ENCODE assay signal across 22 cellular contexts in the genomic region with DNA sequence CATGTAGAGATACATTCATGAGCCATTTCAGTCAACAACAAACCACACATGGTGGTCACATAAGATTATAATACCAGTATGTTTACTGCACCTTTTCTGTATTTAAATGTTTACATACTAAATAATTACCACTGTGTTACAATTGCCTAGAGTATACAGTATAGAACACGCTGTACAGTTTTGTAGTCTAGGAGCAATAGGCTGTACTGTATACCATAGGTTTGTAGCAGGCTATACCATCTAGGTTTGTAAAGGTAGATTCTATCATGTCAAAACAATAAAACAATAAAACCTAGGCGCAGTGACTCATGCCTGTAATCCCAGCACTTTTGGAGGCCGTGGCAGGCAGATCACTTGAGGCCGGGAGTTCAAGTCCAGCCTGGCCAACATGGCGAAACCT.
"Had no signal": no experiment of that assay in that cellular context is flagged by ENCODE, and none has a peak within 500 bp of the region (broad histone marks: within the 10 kb centered on the region; RNA-seq: fewer than 3 reads in every experiment).

No MANE protein-coding gene starts in this region.

- DNase-seq: colonic mucosa; cortex of kidney; dermis blood vessel endothelial cell; dorsolateral prefrontal cortex; effector CD4-positive, alpha-beta T cell; effector CD8-positive, alpha-beta T cell; effector memory CD4-positive, alpha-beta T cell; effector memory CD8-positive, alpha-beta T cell; endodermal cell; erythroblast; esophagus squamous epithelium; foreskin fibroblast; foreskin keratinocyte; foreskin melanocyte; gastrocnemius medialis; glutamatergic neuron; head of caudate nucleus; heart left ventricle; heart right ventricle had no signal

- H3K4me3 ChIP-seq: colonic mucosa, coronary artery, dorsolateral prefrontal cortex, esophagus muscularis mucosa, esophagus squamous epithelium, gastrocnemius medialis, gastroesophageal sphincter, heart left ventricle, heart right ventricle had no signal
